ENCODE assay signal across 31 cellular contexts in the genomic region with DNA sequence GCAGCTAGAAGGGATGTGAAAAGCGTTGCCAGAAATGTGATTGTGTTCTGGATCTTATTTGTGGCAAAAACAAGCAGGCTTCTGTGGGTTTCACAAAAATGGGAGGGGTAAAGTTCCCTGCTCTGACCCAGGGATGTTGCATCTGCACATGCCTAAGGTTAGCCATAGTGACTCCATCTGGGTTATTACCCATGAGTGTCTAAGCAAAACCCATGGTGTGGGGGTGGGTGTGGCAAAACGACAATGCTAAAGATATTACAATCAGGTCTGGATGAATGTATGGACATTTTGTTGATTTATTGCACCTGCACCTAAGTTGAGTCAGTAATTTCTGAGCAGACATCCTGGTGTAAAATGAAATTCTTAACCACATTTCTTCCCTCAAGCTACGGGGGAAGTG.
"Had no signal": no experiment of that assay in that cellular context is flagged by ENCODE, and none has a peak within 500 bp of the region (broad histone marks: within the 10 kb centered on the region; RNA-seq: fewer than 3 reads in every experiment).

No MANE protein-coding gene starts in this region.

- H3K36me3 ChIP-seq: adrenal gland, ascending aorta, brain microvascular endothelial cell, breast epithelium, cardiac muscle cell had no signal

- DNase-seq: activated effector memory CD4-positive, alpha-beta T cell treated with anti-CD3 and anti-CD28 coated beads, Interleukin-2, amount 50 U/mL, for 16 hours; activated effector memory CD4-positive, alpha-beta T cell treated with Interleukin-2 at 50 U/mL for 16 hours; activated gamma-delta T cell; activated gamma-delta T cell treated with Interleukin-2 at 50 U/mL for 16 hours; activated naive CD4-positive, alpha-beta T cell; activated naive CD4-positive, alpha-beta T cell treated with anti-CD3 and anti-CD28 coated beads for 36 hours; activated naive CD4-positive, alpha-beta T cell treated with anti-CD3 and anti-CD28 coated beads, Interleukin-2, amount 10 ng/mL, durations not matched to agents 7 days and 5 days; activated naive CD4-positive, alpha-beta T cell treated with anti-CD3 and anti-CD28 coated beads, Interleukin-2, amount 50 U/mL, for 16 hours; activated naive CD4-positive, alpha-beta T cell treated with Interleukin-2 at 50 U/mL for 16 hours; activated naive CD8-positive, alpha-beta T cell treated with anti-CD3 and anti-CD28 coated beads for 36 hours; activated naive CD8-positive, alpha-beta T cell treated with anti-CD3 and anti-CD28 coated beads, Interleukin-2, amount 10 ng/mL, durations not matched to agents 7 days and 5 days; activated naive CD8-positive, alpha-beta T cell treated with anti-CD3 and anti-CD28 coated beads, Interleukin-2, amount 50 U/mL, for 24 hours; activated T-cell treated with anti-CD3 and anti-CD28 coated beads, Interleukin-2, amount 50 U/mL, for 24 hours; activated T-cell treated with anti-CD3 and anti-CD28 coated beads, Interleukin-2, amount 50 U/mL, for 4 hours; activated T-cell treated with anti-CD3 and anti-CD28 coated beads, Interleukin-2, amount 50 U/mL, for 48 hours; activated T-cell treated with anti-CD3 and anti-CD28 coated beads, Interleukin-2, amount 50 U/mL, for 72 hours; adrenal gland; amniotic stem cell; amygdala; anterior cingulate cortex; aorta; body of pancreas; brain microvascular endothelial cell; caudate nucleus; central memory CD4-positive, alpha-beta T cell; cerebellar nuclear complex had no signal

- H3K4me3 ChIP-seq: adrenal gland, ascending aorta, body of pancreas, breast epithelium, cardiac muscle cell had no signal

- ATAC-seq: activated naive CD4-positive, alpha-beta T cell treated with anti-CD3 and anti-CD28 coated beads, Interleukin-2, amount 50 U/mL, for 72 hours; activated naive CD8-positive, alpha-beta T cell treated with anti-CD3 and anti-CD28 coated beads, Interleukin-2, amount 50 U/mL, for 24 hours; activated T-cell treated with anti-CD3 and anti-CD28 coated beads, Interleukin-2, amount 50 U/mL, for 4 hours; activated T-cell treated with anti-CD3 and anti-CD28 coated beads, Interleukin-2, amount 50 U/mL, for 72 hours; activated T-helper 17 cell treated with anti-CD3 and anti-CD28 coated beads, Interleukin-2, amount 50 U/mL, for 72 hours; body of pancreas had no signal

- H3K4me1 ChIP-seq: adrenal gland, ascending aorta, body of pancreas, breast epithelium had no signal

- H3K27me3 ChIP-seq: adrenal gland, ascending aorta, body of pancreas, brain microvascular endothelial cell, breast epithelium, cardiac muscle cell had no signal

- H3K27ac ChIP-seq: adrenal gland, ascending aorta, body of pancreas, brain microvascular endothelial cell, breast epithelium, cardiac muscle cell had no signal

- H3K9me3 ChIP-seq: adrenal gland, ascending aorta, body of pancreas, breast epithelium had no signal
